Comparison of ENCODE assay signal across 8 cellular contexts in genomic region chr11:15365286-15365685, GRCh38.
DNase-seq lines count a peak whose midpoint lies in the region; TF ChIP-seq lines count a peak whose summit lies in the region.
"Not testable (repeated sequence)": the region's sequence is repeated elsewhere in the genome, so short reads cannot be mapped to it uniquely, and the experiment has no call there.

No MANE protein-coding gene starts in this region.

- H4K8ac ChIP-seq in mesendoderm (ENCODE audit: low read depth, low read length); neuronal stem cell (ENCODE audit: low read depth, low read length); trophoblast cell (ENCODE audit: low read depth, low read length): not testable (repeated sequence)

- not testable (repeated sequence) for H4K5ac ChIP-seq in mesendoderm (ENCODE audit: low read length)

- H3K18ac ChIP-seq in mesendoderm (ENCODE audit: low read length); neuronal stem cell (ENCODE audit: low read length); trophoblast cell (ENCODE audit: low read length): not testable (repeated sequence)

- not testable (repeated sequence) for H3K36me3 Mint-ChIP-seq in endodermal cell (ENCODE audit: low read depth); neural progenitor cell

- TF ChIP-seq EP300 in esophagus muscularis mucosa (IDR thresholded peaks at IDR 0.05): not testable (repeated sequence)

- not testable (repeated sequence) for H3K14ac ChIP-seq in neuronal stem cell (ENCODE audit: low read length); trophoblast cell (ENCODE audit: low read length)

- not testable (repeated sequence) for TF ChIP-seq CTCF in endodermal cell (conservative IDR thresholded peaks at IDR 0.05); esophagus muscularis mucosa (IDR thresholded peaks at IDR 0.05); neural progenitor cell (IDR thresholded peaks at IDR 0.05)

- H3K27ac ChIP-seq in endodermal cell (ENCODE audit: low read depth, low read length); esophagus muscularis mucosa (replicated peaks in 1 of 4); mesendoderm (ENCODE audit: low read depth, low read length); neural progenitor cell; neuronal stem cell (replicated peaks; ENCODE audit: low read length); trophoblast cell (ENCODE audit: low read depth, low read length): not testable (repeated sequence)

- H3K27ac Mint-ChIP-seq in endodermal cell (peak overlapping the region; percentile 64), neural progenitor cell (peak overlapping the region; percentile 27)

- not testable (repeated sequence) for H2AFZ ChIP-seq in neural progenitor cell (replicated peaks); neuronal stem cell (ENCODE audit: low read length); trophoblast cell (ENCODE audit: insufficient read depth, low read length, poor library complexity)

- not testable (repeated sequence) for H2BK15ac ChIP-seq in mesendoderm (replicated peaks; ENCODE audit: low read depth); neuronal stem cell (ENCODE audit: low read length)

- not testable (repeated sequence) for H3K9ac ChIP-seq in endodermal cell (ENCODE audit: extremely low read depth, low read length, poor library complexity, severe bottlenecking); mesendoderm (ENCODE audit: low read length); neural progenitor cell; neuronal stem cell (ENCODE audit: low read depth, low read length, poor library complexity); trophoblast cell (ENCODE audit: low read length)

- H4K91ac ChIP-seq in neuronal stem cell (ENCODE audit: low read depth, low read length, poor library complexity); trophoblast cell (ENCODE audit: low read depth, low read length): not testable (repeated sequence)

- not testable (repeated sequence) for H3K79me2 ChIP-seq in mesendoderm (ENCODE audit: control insufficient read depth, insufficient read depth, low read length); neural progenitor cell (ENCODE audit: low read depth); trophoblast cell (ENCODE audit: control insufficient read depth, insufficient read depth, low read length, poor library complexity)

- not testable (repeated sequence) for H3K27me3 ChIP-seq in endodermal cell (ENCODE audit: control insufficient read depth, insufficient read depth, low read length, poor library complexity, severe bottlenecking); esophagus muscularis mucosa; mesendoderm (ENCODE audit: insufficient read depth, low read length, poor library complexity); neural progenitor cell; neuronal stem cell (ENCODE audit: control insufficient read depth in 3 of 3, insufficient read depth in 3 of 3, low read depth in 1 of 3, low read length in 3 of 3); trophoblast cell (ENCODE audit: insufficient read depth, low read length)

- not testable (repeated sequence) for H3K4me3 Mint-ChIP-seq in endodermal cell, neural progenitor cell

- H3K4me2 ChIP-seq in mesendoderm (ENCODE audit: low read length); neural progenitor cell; neuronal stem cell (ENCODE audit: insufficient read depth, low read length, poor library complexity, severe bottlenecking); trophoblast cell (ENCODE audit: low read length): not testable (repeated sequence)

- intact Hi-C loops in esophagus muscularis mucosa (cut with DNase I): not testable (repeated sequence)

- not testable (repeated sequence) for TF ChIP-seq POLR2A in esophagus muscularis mucosa (IDR thresholded peaks at IDR 0.05; ENCODE audit: low read depth)

- H2BK5ac ChIP-seq in mesendoderm (ENCODE audit: low read length) (peak overlapping the region; percentile 35), neuronal stem cell (ENCODE audit: low read length) (peak overlapping the region; percentile 54)
- not testable (repeated sequence) for H2BK5ac ChIP-seq in trophoblast cell (ENCODE audit: low read depth, low read length, poor library complexity)

- H3K23ac ChIP-seq in mesendoderm (ENCODE audit: low read length); neuronal stem cell (ENCODE audit: low read depth, low read length, poor library complexity); trophoblast cell (ENCODE audit: low read length): not testable (repeated sequence)

- H4K12ac ChIP-seq in trophoblast cell (ENCODE audit: low read depth, low read length): not testable (repeated sequence)

- H3K4me1 ChIP-seq in endodermal cell (ENCODE audit: control insufficient read depth, insufficient read depth, low read length): peaks cover 10% of the 10 kb centered on the region
- not testable (repeated sequence) for H3K4me1 ChIP-seq in esophagus muscularis mucosa; mesendoderm (ENCODE audit: control insufficient read depth, low read depth, low read length); neural progenitor cell; neuronal stem cell (ENCODE audit: control insufficient read depth in 2 of 2, insufficient read depth in 1 of 2, low read depth in 1 of 2, low read length in 2 of 2); trophoblast cell (ENCODE audit: control insufficient read depth in 1 of 2, insufficient read depth in 2 of 2, low read length in 2 of 2)

- peak; percentile 33 for DNase-seq in ELF-1 (ENCODE audit: low read depth, low spot score)
- peak; percentile 13 for DNase-seq in NCI-H82 (lab: John Stamatoyannopoulos, UW)
- peak; percentile 79 for DNase-seq in endodermal cell
- peak; percentile 60 for DNase-seq in esophagus muscularis mucosa (ENCODE audit: extremely low spot score)
- peak; percentile 81 for DNase-seq in mesendoderm
- DNase-seq in neural progenitor cell (ENCODE audit: low spot score); neuronal stem cell (ENCODE audit: low spot score): not testable (repeated sequence)
- peak; percentile 7 to 29 for DNase-seq in trophoblast cell

- H3K9me3 Mint-ChIP-seq in endodermal cell, neural progenitor cell: not testable (repeated sequence)

- H3K27me3 Mint-ChIP-seq in endodermal cell (ENCODE audit: insufficient read depth); neural progenitor cell (ENCODE audit: insufficient read depth, low read depth): not testable (repeated sequence)

- not testable (repeated sequence) for H3K4ac ChIP-seq in mesendoderm (ENCODE audit: low read depth, low read length); neuronal stem cell (ENCODE audit: low read length); trophoblast cell (ENCODE audit: low read depth, low read length)

- H3K79me1 ChIP-seq in mesendoderm (ENCODE audit: low read length); neuronal stem cell (ENCODE audit: low read depth, low read length); trophoblast cell (ENCODE audit: low read length): not testable (repeated sequence)

- H3K4me3 ChIP-seq in endodermal cell (ENCODE audit: low read length): peak overlapping the region; percentile 20
- H3K4me3 ChIP-seq in esophagus muscularis mucosa; mesendoderm (ENCODE audit: low read length); neural progenitor cell; neuronal stem cell (ENCODE audit: low read length in 2 of 2); trophoblast cell (ENCODE audit: low read depth, low read length): not testable (repeated sequence)

- H2AK5ac ChIP-seq in mesendoderm (ENCODE audit: low read length); neuronal stem cell (ENCODE audit: low read depth, low read length); trophoblast cell (ENCODE audit: low read length): not testable (repeated sequence)

- H3K4me1 Mint-ChIP-seq in endodermal cell: peaks cover 70% of the 10 kb centered on the region
- H3K4me1 Mint-ChIP-seq in neural progenitor cell: peaks cover 20% of the 10 kb centered on the region

- peak overlapping the region; percentile 92 for H2BK120ac ChIP-seq in mesendoderm (ENCODE audit: low read depth, low read length)
- not testable (repeated sequence) for H2BK120ac ChIP-seq in neuronal stem cell (ENCODE audit: low read depth, low read length); trophoblast cell (ENCODE audit: insufficient read depth, low read length, poor library complexity)

- not testable (repeated sequence) for H3F3A ChIP-seq in neural progenitor cell (ENCODE audit: low read depth)

- WGBS in endodermal cell (ENCODE audit: insufficient coverage in 1 of 2, insufficient read length in 1 of 2), 2 experiments: 53 to 59% methylated on average over 4 to 5 of the region's 5 CpGs
- WGBS in esophagus muscularis mucosa: 79% methylated on average over 5 of the region's 5 CpGs
- WGBS in mesendoderm (ENCODE audit: extremely low coverage, insufficient coverage, low lambda C conversion rate): no CpG with 5 or more reads among the region's 5 CpGs
- no CpG with 5 or more reads among the region's 5 CpGs for WGBS in neuronal stem cell (ENCODE audit: extremely low coverage in 2 of 2, insufficient read length in 2 of 2, insufficient replicate concordance in 1 of 2), 2 donors
- WGBS in trophoblast cell (ENCODE audit: extremely low coverage, insufficient coverage, insufficient read length): no CpG with 5 or more reads among the region's 5 CpGs

- H4K20me1 ChIP-seq in neural progenitor cell (ENCODE audit: low read depth): not testable (repeated sequence)

- H3K9me3 ChIP-seq in endodermal cell (ENCODE audit: control insufficient read depth, low read length); esophagus muscularis mucosa; neural progenitor cell (ENCODE audit: low read depth); neuronal stem cell (replicated peaks in 1 of 2; ENCODE audit: control insufficient read depth in 2 of 2, insufficient read depth in 1 of 2, low read depth in 1 of 2, low read length in 2 of 2); trophoblast cell (ENCODE audit: insufficient read depth, low read depth, low read length): not testable (repeated sequence)

- not testable (repeated sequence) for H3K56ac ChIP-seq in mesendoderm (ENCODE audit: low read length)

- not testable (repeated sequence) for H3K36me3 ChIP-seq in endodermal cell (ENCODE audit: control insufficient read depth, insufficient read depth, low read length); esophagus muscularis mucosa; mesendoderm (ENCODE audit: control insufficient read depth, insufficient read depth, low read length); neural progenitor cell; neuronal stem cell (replicated peaks in 1 of 2; ENCODE audit: control insufficient read depth in 2 of 2, insufficient read depth in 2 of 2, low read length in 2 of 2); trophoblast cell (ENCODE audit: control insufficient read depth in 1 of 2, insufficient read depth in 2 of 2, low read length in 2 of 2)

- H2BK12ac ChIP-seq in neuronal stem cell (ENCODE audit: low read length); trophoblast cell (ENCODE audit: low read length): not testable (repeated sequence)
